Comparison of ENCODE assay signal across 23 cellular contexts in the genomic region with DNA sequence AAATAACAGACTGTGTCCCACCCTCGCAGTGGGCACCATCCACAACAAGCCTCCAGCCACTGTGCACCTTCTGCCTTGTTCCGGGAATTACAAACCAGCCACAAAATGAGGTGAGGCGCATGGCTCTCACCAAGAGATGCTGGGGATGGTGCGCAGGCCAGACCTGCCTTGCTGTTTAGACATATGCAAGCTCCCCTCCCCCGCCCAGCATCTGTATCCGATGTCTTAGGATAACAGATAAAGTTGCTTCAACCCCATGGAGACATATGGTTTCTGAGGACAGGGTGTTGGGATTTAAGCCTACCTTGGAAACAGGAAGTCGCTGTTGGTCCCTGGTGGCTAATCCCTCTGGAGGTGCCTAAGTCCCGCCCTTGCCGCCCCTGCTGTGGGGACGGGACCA. TPM values are rescaled to one million over a fixed set of nuclear protein-coding genes. Genes with fewer than 3 reads are reported as not detected.
DNase-seq lines count a peak whose midpoint lies in the region; TF ChIP-seq lines count a peak whose summit lies in the region.
"Had no signal": no experiment of that assay in that cellular context is flagged by ENCODE, and none has a peak within 500 bp of the region (broad histone marks: within the 10 kb centered on the region; RNA-seq: fewer than 3 reads in every experiment).

No MANE protein-coding gene starts in this region.

- H3K4me3 ChIP-seq in HEK293 (ENCODE audit: low read depth, low read length) (no peak overlapping the region), WERI-Rb-1 (ENCODE audit: low read depth, low read length) (no peak overlapping the region)
- H3K4me3 ChIP-seq: A549 had no signal

- no peak overlapping the region for H3K27ac ChIP-seq in HEK293 (ENCODE audit: extremely low read depth, low read depth, low read length)
- peak overlapping the region; percentile 69 for H3K27ac ChIP-seq in WERI-Rb-1
- H3K27ac ChIP-seq: A549, KMS-11, RWPE1 had no signal

- DNase-seq in NCI-H2171 treated with DMSO at 0.1 percent for 48 hours (lab: John Stamatoyannopoulos, UW) (peak; percentile 30), WERI-Rb-1 (peak; percentile 89), mesenteric fat pad (ENCODE audit: low spot score) (peak; percentile 77), NCI-H526 (lab: John Stamatoyannopoulos, UW) (no peak), SIG-M5 (lab: John Stamatoyannopoulos, UW) (no peak), cerebellar cortex (ENCODE audit: low spot score) (no peak)
- DNase-seq: AML-193; C1 segment of cervical spinal cord; CD4-positive, alpha-beta memory T cell; COR-L47; DND-41; IMR-90; MM.1S; NCI-H1694; NCI-H2081; NCI-H345; NCI-H510A treated with DMSO at 0.1 percent for 48 hours; SK-N-SH; SW 1271 had no signal

- POLR2A ChIA-PET in HEK293 (lab: Yijun Ruan, JAX), result no interaction called here

- no peaks in the 10 kb centered on the region for H3K9me3 ChIP-seq in HEK293 (ENCODE audit: control insufficient read depth, insufficient read depth, low read depth, low read length)
- peaks cover 2% of the 10 kb centered on the region for H3K9me3 ChIP-seq in WERI-Rb-1 (ENCODE audit: severe bottlenecking)
- H3K9me3 ChIP-seq: A549, SK-N-SH had no signal

- CTCF ChIA-PET in HEK293 (lab: Yijun Ruan, JAX), result interaction anchor here (3.0 kb wide), 1 partner anchor 120 kb away, joined by 9 read pairs; no protein-coding TSS in a partner anchor

- no peaks in the 10 kb centered on the region for H3K4me1 ChIP-seq in HEK293 (ENCODE audit: control insufficient read depth, insufficient read depth, low read length)
- H3K4me1 ChIP-seq: A549 had no signal

- no peaks in the 10 kb centered on the region for H3K27me3 ChIP-seq in WERI-Rb-1 (ENCODE audit: insufficient read depth, low read depth, severe bottlenecking)

- H3K36me3 ChIP-seq in HEK293 (ENCODE audit: control insufficient read depth in 2 of 2, insufficient read depth in 1 of 2, low read length in 2 of 2) (peaks cover 0 to 2% of the 10 kb centered on the region in 2 experiments; a peak in 2 of 3 replicates), WERI-Rb-1 (peaks cover 5% of the 10 kb centered on the region)

- TF ChIP-seq CTCF in HEK293 (tag by site-specific recombination; IDR thresholded peaks at IDR 0.05) (no peak), WERI-Rb-1 (IDR thresholded peaks at IDR 0.05; ENCODE audit: low read depth, low read length) (no peak)

TF ChIP-seq in HEK293, 187 proteins besides CTCF, POLR2A, EP300 and RAD21:
- TF ChIP-seq ATF2 (tag by site-specific recombination; IDR thresholded peaks at IDR 0.05; ENCODE audit: low read depth) (no peak), EGR2 (tag by site-specific recombination; IDR thresholded peaks at IDR 0.05; ENCODE audit: low read depth) (peak; percentile 41; the same call in 1 of the 2 replicates), ZFHX2 (tag by site-specific recombination; conservative IDR thresholded peaks at IDR 0.05) (peak; percentile 39), ZNF23 (tag by site-specific recombination; IDR thresholded peaks at IDR 0.05; ENCODE audit: borderline replicate concordance) (no peak), HIC1 (tag by site-specific recombination; IDR thresholded peaks at IDR 0.05) (no peak)

RNA-seq across cellular contexts. Expression of gene MPC1, which starts 50.4 kb away (rescaled TPM):
- 49.1 TPM for total RNA-seq in mesenteric fat pad

Comparison
In these comparisons a context has a peak if more than half of its experiments do, and no peak if none do; other contexts are left out.
1. DNase-seq: peak in NCI-H2171 treated with DMSO at 0.1 percent for 48 hours (single experiment), WERI-Rb-1 (single experiment) and mesenteric fat pad (single experiment); none in NCI-H526 (0 of 2), SIG-M5 (single experiment) and cerebellar cortex (single experiment).